20 cellular contexts compared by ENCODE assay signal in genomic region chr3:117246771-117247555, GRCh38.
"Had no signal": no experiment of that assay in that cellular context is flagged by ENCODE, and none has a peak within 500 bp of the region (broad histone marks: within the 10 kb centered on the region; RNA-seq: fewer than 3 reads in every experiment).

No MANE protein-coding gene starts in this region.

- H3K27ac Mint-ChIP-seq: immature natural killer cell; memory B cell; mesothelial cell of epicardium; natural killer cell; stimulated activated effector memory CD8-positive, alpha-beta T cell treated with anti-CD3 and anti-CD28 coated beads, Interleukin-12 subunit alpha, Interleukin-12 subunit beta, amount 100 ng/mL, for 72 hours; stimulated activated naive CD8-positive, alpha-beta T cell treated with anti-CD3 and anti-CD28 coated beads, Interleukin-15, Interleukin-2, amounts not matched to agents 100 ng/mL and 50 ng/mL, for 24 hours had no signal

- H3K4me1 Mint-ChIP-seq: immature natural killer cell; natural killer cell; stimulated activated effector memory CD8-positive, alpha-beta T cell treated with anti-CD3 and anti-CD28 coated beads, Interleukin-12 subunit alpha, Interleukin-12 subunit beta, amount 100 ng/mL, for 72 hours had no signal

- H3K4me3 ChIP-seq: coronary artery, dorsolateral prefrontal cortex, esophagus muscularis mucosa, left ventricle myocardium inferior, lower lobe of right lung, smooth muscle cell, tibial artery, upper lobe of right lung had no signal

- H3K4me3 Mint-ChIP-seq: immature natural killer cell; memory B cell; mesothelial cell of epicardium; natural killer cell; neural crest cell; stimulated activated effector memory CD8-positive, alpha-beta T cell treated with anti-CD3 and anti-CD28 coated beads, Interleukin-12 subunit alpha, Interleukin-12 subunit beta, amount 100 ng/mL, for 72 hours; stimulated activated naive CD8-positive, alpha-beta T cell treated with anti-CD3 and anti-CD28 coated beads, Interleukin-15, Interleukin-2, amounts not matched to agents 100 ng/mL and 50 ng/mL, for 24 hours had no signal

- H3K4me1 ChIP-seq: left ventricle myocardium inferior, lower lobe of right lung, tibial artery, upper lobe of right lung had no signal

- H3K27me3 ChIP-seq: dorsolateral prefrontal cortex, esophagus muscularis mucosa, tibial artery, upper lobe of right lung had no signal

- DNase-seq: dorsolateral prefrontal cortex; effector CD8-positive, alpha-beta T cell; immature natural killer cell; left cardiac atrium; left ventricle myocardium inferior; lower lobe of right lung; natural killer cell; right cardiac atrium; stimulated activated CD4-positive, alpha-beta T cell treated with anti-CD3 and anti-CD28 coated beads, Interleukin-4, amount 100 ng/mL, for 1 hour; stimulated activated CD8-positive, alpha-beta memory T cell treated with anti-CD3 and anti-CD28 coated beads, Interleukin-4, amount 100 ng/mL, for 48 hours; tibial artery; upper lobe of right lung had no signal

- H3K36me3 ChIP-seq: esophagus muscularis mucosa, left ventricle myocardium inferior, lower lobe of right lung, tibial artery, upper lobe of right lung had no signal

- H3K9me3 ChIP-seq: esophagus muscularis mucosa, left ventricle myocardium inferior, lower lobe of right lung, tibial artery, upper lobe of right lung had no signal

- H3K9me3 Mint-ChIP-seq: memory B cell, mesothelial cell of epicardium, neural crest cell had no signal

- H3K36me3 Mint-ChIP-seq: immature natural killer cell; memory B cell; mesothelial cell of epicardium; natural killer cell; stimulated activated effector memory CD8-positive, alpha-beta T cell treated with anti-CD3 and anti-CD28 coated beads, Interleukin-12 subunit alpha, Interleukin-12 subunit beta, amount 100 ng/mL, for 72 hours had no signal

- H3K27me3 Mint-ChIP-seq: memory B cell; stimulated activated naive CD8-positive, alpha-beta T cell treated with anti-CD3 and anti-CD28 coated beads, Interleukin-15, Interleukin-2, amounts not matched to agents 100 ng/mL and 50 ng/mL, for 24 hours had no signal

- ATAC-seq: left cardiac atrium; lower lobe of right lung; natural killer cell; right cardiac atrium; stimulated activated effector memory CD8-positive, alpha-beta T cell treated with anti-CD3 and anti-CD28 coated beads, Interleukin-12 subunit alpha, Interleukin-12 subunit beta, amount 100 ng/mL, for 72 hours; upper lobe of right lung had no signal

- H3K27ac ChIP-seq: coronary artery, dorsolateral prefrontal cortex, esophagus muscularis mucosa, left ventricle myocardium inferior, lower lobe of right lung, tibial artery, upper lobe of right lung had no signal
